20 cellular contexts compared by ENCODE assay signal in the genomic region with DNA sequence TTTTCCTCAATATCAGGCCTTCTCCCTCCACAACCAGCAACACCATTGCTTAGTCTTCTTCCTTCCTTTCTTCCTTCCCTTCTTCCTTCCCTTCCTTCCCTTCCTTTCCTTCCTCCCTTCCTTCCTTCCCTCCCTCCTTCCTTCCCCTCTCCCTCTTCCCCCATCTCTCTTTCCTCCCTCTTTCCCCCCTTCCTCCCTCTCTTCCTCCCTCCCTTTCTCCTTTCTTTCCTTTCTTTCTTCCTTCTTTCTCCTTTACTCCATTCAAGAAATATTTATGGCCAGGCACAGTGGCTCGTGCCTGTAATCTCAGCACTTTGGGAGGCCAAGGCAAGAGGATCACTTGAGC.
DNase-seq lines count a peak whose midpoint lies in the region; ATAC-seq, FAIRE-seq and TF ChIP-seq lines count a peak whose summit lies in the region.
"Had no signal": no experiment of that assay in that cellular context is flagged by ENCODE, and none has a peak within 500 bp of the region (broad histone marks: within the 10 kb centered on the region; RNA-seq: fewer than 3 reads in every experiment).

No MANE protein-coding gene starts in this region.

- H3K27me3 Mint-ChIP-seq in MCF 10A (ENCODE audit: insufficient read depth, unreplicated experiment), result no peaks in the 10 kb centered on the region
- peaks cover 5 to 7% of the 10 kb centered on the region in 2 donors for H3K27me3 Mint-ChIP-seq in stimulated activated naive B cell treated with anti-CD40 and anti-IgM and Interleukin-4, amounts not matched to agents 10 μg/mL and 1 μg/mL and 100 μg/mL, for 72 hours
- H3K27me3 Mint-ChIP-seq in activated naive CD4-positive, alpha-beta T cell treated with anti-CD3 and anti-CD28 coated beads, Interleukin-2, amount 10 ng/mL, durations not matched to agents 7 days and 5 days, result peaks cover 25% of the 10 kb centered on the region

- peak overlapping the region; percentile 89; the same call in 1 of the 2 replicates for H4K91ac ChIP-seq in IMR-90 (ENCODE audit: insufficient read depth, low read depth, low read length)

- TF ChIP-seq CTCF in IMR-90 (conservative IDR thresholded peaks at IDR 0.05; ENCODE audit: low read depth, low read length) (no peak), MCF 10A (IDR thresholded peaks at IDR 0.05; ENCODE audit: unreplicated experiment) (no peak), keratinocyte (optimal IDR thresholded peaks at IDR 0.05 in 1 of 3, IDR thresholded peaks at IDR 0.05 in 1 of 3, conservative IDR thresholded peaks at IDR 0.05 in 1 of 3; ENCODE audit: extremely low read depth in 1 of 3, insufficient read depth in 2 of 3, low read length in 3 of 3) (no peak)

- no peak overlapping the region for H2AK9ac ChIP-seq in IMR-90 (replicated peaks; ENCODE audit: low read depth, low read length, poor library complexity)

- H3K36me3 ChIP-seq in IMR-90 (ENCODE audit: control insufficient read depth, insufficient read depth, low read length) (no peaks in the 10 kb centered on the region), keratinocyte (ENCODE audit: control insufficient read depth in 2 of 2, extremely low read depth in 1 of 2, insufficient read depth in 2 of 2, low read length in 2 of 2) (no peaks in the 10 kb centered on the region)
- H3K36me3 ChIP-seq: prostate gland, stomach had no signal

- no CpG with 5 or more reads among the region's 1 CpG for WGBS in IMR-90 (ENCODE audit: extremely low coverage in 2 of 2, insufficient read length in 1 of 2), 2 experiments

- CTCF ChIA-PET in IMR-90 (lab: Yijun Ruan, JAX), result no interaction called here
- CTCF ChIA-PET in MCF 10A (lab: Yijun Ruan, JAX), result no interaction called here
- CTCF ChIA-PET in activated naive CD4-positive, alpha-beta T cell treated with anti-CD3 and anti-CD28 coated beads, Interleukin-2, amount 10 ng/mL, durations not matched to agents 7 days and 5 days (lab: Charles Lee), result no interaction called here

- H2AK5ac ChIP-seq in IMR-90 (ENCODE audit: low read depth, low read length), result peak overlapping the region; percentile 95

- H3K27ac ChIP-seq in IMR-90 (ENCODE audit: insufficient read depth, low read length), result peak overlapping the region; percentile 11; the same call in 1 of the 2 replicates
- peak overlapping the region; percentile 93 for H3K27ac ChIP-seq in keratinocyte (ENCODE audit: control insufficient read depth, insufficient read depth, low read length)
- H3K27ac ChIP-seq: HL-60, prostate gland had no signal

- H2BK120ac ChIP-seq in IMR-90 (ENCODE audit: low read depth, low read length), result peak overlapping the region; percentile 76

- DNase-seq in IMR-90 (no peak), MCF 10A (ENCODE audit: unreplicated experiment) (no peak), keratinocyte (ENCODE audit: low read depth, low spot score) (no peak), SK-N-DZ (ENCODE audit: low spot score) (no peak), ureter (ENCODE audit: low spot score) (no peak)
- no peak for DNase-seq in stimulated activated naive B cell treated with anti-CD40 and anti-IgM and Interleukin-4, amounts not matched to agents 10 μg/mL and 1 μg/mL and 100 μg/mL, for 72 hours
- DNase-seq in activated naive CD4-positive, alpha-beta T cell treated with anti-CD3 and anti-CD28 coated beads, Interleukin-2, amount 10 ng/mL, durations not matched to agents 7 days and 5 days, result no peak
- DNase-seq: activated T-cell treated with anti-CD3 and anti-CD28 coated beads, Interleukin-2, amount 50 U/mL, for 72 hours; COR-L47; effector CD8-positive, alpha-beta T cell; EL; naive thymus-derived CD8-positive, alpha-beta T cell; NCI-H2081; NCI-H510A; stomach had no signal

- H2BK20ac ChIP-seq in IMR-90 (ENCODE audit: low read depth, low read length), result peak overlapping the region; percentile 78

- ATAC-seq in IMR-90 (ENCODE audit: low read depth) (no peak), GM18511 (IDR thresholded peaks at IDR 0.05; ENCODE audit: unreplicated experiment) (no peak)
- no peak for ATAC-seq in stimulated activated naive B cell treated with anti-CD40 and anti-IgM and Interleukin-4, amounts not matched to agents 10 μg/mL and 1 μg/mL and 100 μg/mL, for 72 hours (replicated peaks)
- ATAC-seq: activated T-cell treated with anti-CD3 and anti-CD28 coated beads, Interleukin-2, amount 50 U/mL, for 72 hours; naive thymus-derived CD8-positive, alpha-beta T cell; WTC11 had no signal

- H3K18ac ChIP-seq in IMR-90 (ENCODE audit: low read depth, low read length), result peak overlapping the region; percentile 70

- peak overlapping the region; percentile 79; the same call in 1 of the 2 replicates for H3K23ac ChIP-seq in IMR-90 (ENCODE audit: low read depth, low read length)

- H3K4me1 ChIP-seq in IMR-90 (ENCODE audit: control insufficient read depth, insufficient read depth, low read length), result peaks cover 37% of the 10 kb centered on the region
- H3K4me1 ChIP-seq in keratinocyte (ENCODE audit: control insufficient read depth, extremely low read depth, insufficient read depth, low read length), result peaks cover 41% of the 10 kb centered on the region
- H3K4me1 ChIP-seq: prostate gland had no signal

- H3K27ac Mint-ChIP-seq in MCF 10A (ENCODE audit: low read depth, unreplicated experiment), result peak overlapping the region; percentile 76
- H3K27ac Mint-ChIP-seq in stimulated activated naive B cell treated with anti-CD40 and anti-IgM and Interleukin-4, amounts not matched to agents 10 μg/mL and 1 μg/mL and 100 μg/mL, for 72 hours, result peak overlapping the region; percentile 97
- H3K27ac Mint-ChIP-seq in activated naive CD4-positive, alpha-beta T cell treated with anti-CD3 and anti-CD28 coated beads, Interleukin-2, amount 10 ng/mL, durations not matched to agents 7 days and 5 days, result no peak overlapping the region
- H3K27ac Mint-ChIP-seq: activated naive CD8-positive, alpha-beta T cell; activated T-cell treated with anti-CD3 and anti-CD28 coated beads, Interleukin-2, amount 50 U/mL, for 72 hours had no signal

- H4K5ac ChIP-seq in IMR-90 (ENCODE audit: low read depth, low read length), result peak overlapping the region; percentile 58; the same call in 1 of the 2 replicates

- POLR2A ChIA-PET in IMR-90 (lab: Charles Lee; ENCODE audit: unreplicated experiment), result no interaction called here
- POLR2A ChIA-PET in MCF 10A (lab: Yijun Ruan, JAX), result interaction anchor here (0.9 to 1.6 kb wide), 11 partner anchors 16 to 275 kb away, joined by 3 to 8 read pairs (median 4); no protein-coding TSS in a partner anchor

- H3K27me3 ChIP-seq in IMR-90 (ENCODE audit: control insufficient read depth, insufficient read depth, low read length) (no peaks in the 10 kb centered on the region), keratinocyte (ENCODE audit: control insufficient read depth, extremely low read depth, insufficient read depth, low read length) (no peaks in the 10 kb centered on the region)

- H2AFZ ChIP-seq in IMR-90 (replicated peaks; ENCODE audit: low read length, poor library complexity), result peak overlapping the region; percentile 5
- peak overlapping the region; percentile 89 for H2AFZ ChIP-seq in keratinocyte (ENCODE audit: control insufficient read depth, low read length)

- no peaks in the 10 kb centered on the region for H3K79me2 ChIP-seq in keratinocyte (ENCODE audit: control insufficient read depth, insufficient read depth, low read length)

- intact Hi-C loops in IMR-90 (cut with micrococcal nuclease) (no loop called here), MCF 10A (cut with micrococcal nuclease) (no loop called here)

- H3K4me3 ChIP-seq in IMR-90 (ENCODE audit: insufficient read depth, low read depth, low read length), result no peak overlapping the region
- H3K4me3 ChIP-seq in keratinocyte (ENCODE audit: control insufficient read depth in 2 of 3, extremely low read depth in 1 of 3, insufficient read depth in 2 of 3, low read depth in 1 of 3, low read length in 3 of 3), result no peak overlapping the region
- H3K4me3 ChIP-seq: prostate gland, stomach had no signal

- no peaks in the 10 kb centered on the region for H3K36me3 Mint-ChIP-seq in MCF 10A (ENCODE audit: insufficient read depth, unreplicated experiment)
- H3K36me3 Mint-ChIP-seq in stimulated activated naive B cell treated with anti-CD40 and anti-IgM and Interleukin-4, amounts not matched to agents 10 μg/mL and 1 μg/mL and 100 μg/mL, for 72 hours, result peaks cover 11 to 12% of the 10 kb centered on the region in 2 donors
- H3K36me3 Mint-ChIP-seq in activated naive CD4-positive, alpha-beta T cell treated with anti-CD3 and anti-CD28 coated beads, Interleukin-2, amount 10 ng/mL, durations not matched to agents 7 days and 5 days, result no peaks in the 10 kb centered on the region
- H3K36me3 Mint-ChIP-seq: WTC11 had no signal

- no peak for TF ChIP-seq RAD21 in IMR-90 (IDR thresholded peaks at IDR 0.05; ENCODE audit: low read length)

- 0 out of 2 replicates have a peak overlapping the region, but pooled peaks have one; percentile 28 for H3K14ac ChIP-seq in IMR-90 (replicated peaks; ENCODE audit: low read depth, low read length)

- no peaks in the 10 kb centered on the region for H4K20me1 ChIP-seq in IMR-90 (ENCODE audit: insufficient read depth, low read length)
- H4K20me1 ChIP-seq in keratinocyte (ENCODE audit: control insufficient read depth, extremely low read depth, insufficient read depth, low read length), result no peaks in the 10 kb centered on the region

- H3K9me3 ChIP-seq in IMR-90 (ENCODE audit: control insufficient read depth, insufficient read depth, low read length) (no peaks in the 10 kb centered on the region), keratinocyte (ENCODE audit: control insufficient read depth, low read depth, low read length) (no peaks in the 10 kb centered on the region)
- H3K9me3 ChIP-seq: prostate gland had no signal

- peak overlapping the region; percentile 70 to 95 for H4K8ac ChIP-seq in IMR-90 (ENCODE audit: low read depth in 2 of 2, low read length in 2 of 2)

- FAIRE-seq in keratinocyte (lab: Jason Lieb, UNC), result no peak

- H3K9me1 ChIP-seq in IMR-90 (ENCODE audit: insufficient read depth, low read length), result peaks cover 22% of the 10 kb centered on the region
- no peaks in the 10 kb centered on the region for H3K9me1 ChIP-seq in keratinocyte (ENCODE audit: control insufficient read depth, extremely low read depth, insufficient read depth, low read length)

- H3K4me2 ChIP-seq in IMR-90 (ENCODE audit: low read depth, low read length) (no peak overlapping the region), keratinocyte (ENCODE audit: control insufficient read depth, extremely low read depth, insufficient read depth, low read depth, low read length) (peak overlapping the region; percentile 43)

- no peak overlapping the region for H3K9ac ChIP-seq in IMR-90 (ENCODE audit: low read depth, low read length)
- H3K9ac ChIP-seq in keratinocyte (ENCODE audit: control insufficient read depth, extremely low read depth, insufficient read depth, low read length), result peak overlapping the region; percentile 70

- no peak overlapping the region for H2BK5ac ChIP-seq in IMR-90 (ENCODE audit: low read depth, low read length, poor library complexity, severe bottlenecking)

- H3K9me3 Mint-ChIP-seq in MCF 10A (ENCODE audit: unreplicated experiment), result no peaks in the 10 kb centered on the region
- H3K9me3 Mint-ChIP-seq in stimulated activated naive B cell treated with anti-CD40 and anti-IgM and Interleukin-4, amounts not matched to agents 10 μg/mL and 1 μg/mL and 100 μg/mL, for 72 hours, result peaks cover 6 to 11% of the 10 kb centered on the region in 2 donors
- H3K9me3 Mint-ChIP-seq in activated naive CD4-positive, alpha-beta T cell treated with anti-CD3 and anti-CD28 coated beads, Interleukin-2, amount 10 ng/mL, durations not matched to agents 7 days and 5 days, result no peaks in the 10 kb centered on the region
- H3K9me3 Mint-ChIP-seq: WTC11 had no signal

- peak overlapping the region; percentile 83 for H3K4ac ChIP-seq in IMR-90 (ENCODE audit: low read depth, low read length)

- no peak overlapping the region for H3K56ac ChIP-seq in IMR-90 (ENCODE audit: extremely low read depth, insufficient read depth, low read length)

- TF ChIP-seq POLR2A in IMR-90 (IDR thresholded peaks at IDR 0.05; ENCODE audit: low read depth, low read length), result no peak

- H3K4me1 Mint-ChIP-seq in MCF 10A (ENCODE audit: insufficient read depth, unreplicated experiment), result peaks cover 32% of the 10 kb centered on the region
- peaks cover 68 to 86% of the 10 kb centered on the region in 2 donors for H3K4me1 Mint-ChIP-seq in stimulated activated naive B cell treated with anti-CD40 and anti-IgM and Interleukin-4, amounts not matched to agents 10 μg/mL and 1 μg/mL and 100 μg/mL, for 72 hours
- no peaks in the 10 kb centered on the region for H3K4me1 Mint-ChIP-seq in activated naive CD4-positive, alpha-beta T cell treated with anti-CD3 and anti-CD28 coated beads, Interleukin-2, amount 10 ng/mL, durations not matched to agents 7 days and 5 days

- in situ Hi-C loops in IMR-90 (cut with MboI; ENCODE audit: low sequenced_read_pairs), result loop anchor here (25.0 kb wide), 1 partner anchor 491 kb away; a partner anchor contains a TSS

- dilution Hi-C loops in IMR-90 (cut with HindIII; ENCODE audit: low sequenced_read_pairs, unreplicated experiment), result no loop called here
- dilution Hi-C loops in keratinocyte (cut with MboI; ENCODE audit: extremely low pct_ligation_motif_present, low sequenced_read_pairs), result no loop called here

- BruUV-seq in IMR-90 (replicated peaks; lab: Mats Ljungman, UMichigan), result no TSS peak
- BruUV-seq in MCF 10A (replicated peaks; lab: Mats Ljungman, UMichigan), result TSS peak; percentile 61

- H3K4me3 Mint-ChIP-seq in MCF 10A (ENCODE audit: unreplicated experiment), result no peak overlapping the region
- peak overlapping the region; percentile 27 to 35 for H3K4me3 Mint-ChIP-seq in stimulated activated naive B cell treated with anti-CD40 and anti-IgM and Interleukin-4, amounts not matched to agents 10 μg/mL and 1 μg/mL and 100 μg/mL, for 72 hours
- no peak overlapping the region for H3K4me3 Mint-ChIP-seq in activated naive CD4-positive, alpha-beta T cell treated with anti-CD3 and anti-CD28 coated beads, Interleukin-2, amount 10 ng/mL, durations not matched to agents 7 days and 5 days
- H3K4me3 Mint-ChIP-seq: activated naive CD8-positive, alpha-beta T cell; activated T-cell treated with anti-CD3 and anti-CD28 coated beads, Interleukin-2, amount 50 U/mL, for 72 hours; naive thymus-derived CD8-positive, alpha-beta T cell; WTC11 had no signal

- no peaks in the 10 kb centered on the region for H3K79me1 ChIP-seq in IMR-90 (ENCODE audit: low read depth in 1 of 2, low read length in 2 of 2)

- H2BK15ac ChIP-seq in IMR-90 (ENCODE audit: low read depth, low read length), result peak overlapping the region; percentile 96; the same call in 2 of the 3 replicates

Comparison
In these comparisons a context has a peak if more than half of its experiments do, and no peak if none do; other contexts are left out.
1. H3K4me3 Mint-ChIP-seq: peak in stimulated activated naive B cell treated with anti-CD40 and anti-IgM and Interleukin-4, amounts not matched to agents 10 μg/mL and 1 μg/mL and 100 μg/mL, for 72 hours (2 of 2); none in MCF 10A (single experiment) and activated naive CD4-positive, alpha-beta T cell treated with anti-CD3 and anti-CD28 coated beads, Interleukin-2, amount 10 ng/mL, durations not matched to agents 7 days and 5 days (single experiment).